In genomic region chr17:14048169-14048568, GRCh38 we compare ENCODE assay signal across 10 cellular contexts. TPM values are rescaled to one million over a fixed set of nuclear protein-coding genes. Genes with fewer than 3 reads are reported as not detected.
DNase-seq lines count a peak whose midpoint lies in the region; ATAC-seq, FAIRE-seq and TF ChIP-seq lines count a peak whose summit lies in the region.
"Had no signal": no experiment of that assay in that cellular context is flagged by ENCODE, and none has a peak within 500 bp of the region (broad histone marks: within the 10 kb centered on the region; RNA-seq: fewer than 3 reads in every experiment).

No MANE protein-coding gene starts in this region.

- no peak overlapping the region for H3K23ac ChIP-seq in mesenchymal stem cell (ENCODE audit: low read length in 2 of 2)

- TF ChIP-seq RAD21 in HCT116 (IDR thresholded peaks at IDR 0.05; ENCODE audit: low read depth): no peak
- no peak for TF ChIP-seq RAD21 in GM12878 (IDR thresholded peaks at IDR 0.05; ENCODE audit: insufficient read depth, low read depth, low read length)

- TF ChIP-seq POLR2A in HCT116 (IDR thresholded peaks at IDR 0.05; ENCODE audit: borderline replicate concordance, extremely low read depth, insufficient read depth, insufficient read length) (no peak), GM12878 (IDR thresholded peaks at IDR 0.05; ENCODE audit: low read depth, low read length) (no peak)

- DNase-seq in DMS 273 (lab: John Stamatoyannopoulos, UW; ENCODE audit: unreplicated experiment) (peak; percentile 27), DMS 273 treated with DMSO at 0.1 percent for 48 hours (lab: John Stamatoyannopoulos, UW) (no peak), HCT116 (ENCODE audit: low read depth, low spot score) (no peak), GM12878 (ENCODE audit: low read depth, low spot score) (no peak), mesenchymal stem cell (no peak), head of caudate nucleus (no peak), T-helper 9 cell (no peak)
- DNase-seq: activated CD4-positive, CD25-positive, alpha-beta regulatory T cell treated with anti-CD3 and anti-CD28 coated beads, Interleukin-2, amount 50 U/mL, for 72 hours; naive B cell had no signal

- no peak overlapping the region for H4K91ac ChIP-seq in mesenchymal stem cell (ENCODE audit: low read length)

- H3K9ac ChIP-seq in HCT116 (ENCODE audit: low read length): no peak overlapping the region
- no peak overlapping the region for H3K9ac ChIP-seq in GM12878 (ENCODE audit: control insufficient read depth, insufficient read depth, low read length)
- no peak overlapping the region for H3K9ac ChIP-seq in mesenchymal stem cell (ENCODE audit: low read length)

- no peaks in the 10 kb centered on the region for H3K9me2 ChIP-seq in HCT116 (ENCODE audit: insufficient read depth)

- no peak for FAIRE-seq in GM12878 (lab: Jason Lieb, UNC)

- H2BK12ac ChIP-seq in mesenchymal stem cell (ENCODE audit: low read length in 2 of 2): no peak overlapping the region

- H2AK5ac ChIP-seq in mesenchymal stem cell (ENCODE audit: low read length, severe bottlenecking): no peak overlapping the region

- in situ Hi-C loops in GM12878 (cut with MboI): no loop called here

- RAD21 ChIA-PET in HCT116 (lab: Charles Lee; ENCODE audit: low non-redundant PET in 1 of 2, low total read pairs in 2 of 2, uncharacterized antibody in 2 of 2, unreplicated experiment in 2 of 2): no interaction called here
- RAD21 ChIA-PET in GM12878 (lab: Charles Lee; ENCODE audit: unreplicated experiment): no interaction called here

- peaks cover 6% of the 10 kb centered on the region; the same call in 1 of the 2 replicates for H3K79me2 ChIP-seq in HCT116 (ENCODE audit: insufficient read depth, low read length)
- no peaks in the 10 kb centered on the region for H3K79me2 ChIP-seq in GM12878 (ENCODE audit: control insufficient read depth, insufficient read depth, low read length)

- H3K18ac ChIP-seq in mesenchymal stem cell (ENCODE audit: low read depth in 1 of 2, low read length in 2 of 2): no peak overlapping the region

- TF ChIP-seq EP300 in GM12878 (IDR thresholded peaks at IDR 0.05; ENCODE audit: borderline replicate concordance in 1 of 2, control insufficient read depth in 1 of 2, low read depth in 2 of 2, low read length in 2 of 2): no peak

- POLR2A ChIA-PET in HCT116 (lab: Charles Lee) (no interaction called here), GM12878 (lab: Charles Lee) (interaction anchor here (0.7 kb wide), 1 partner anchor 8 kb away, joined by 3 read pairs; no protein-coding TSS in a partner anchor)

- peak overlapping the region; percentile 14 for H4K8ac ChIP-seq in mesenchymal stem cell (ENCODE audit: low read length)

- H2BK120ac ChIP-seq in mesenchymal stem cell (ENCODE audit: low read depth, low read length): no peak overlapping the region

- H3K4me1 ChIP-seq in HCT116 (ENCODE audit: control insufficient read depth in 1 of 2, insufficient read depth in 2 of 2, low read length in 2 of 2) (no peaks in the 10 kb centered on the region), GM12878 (ENCODE audit: control insufficient read depth, insufficient read depth, low read length) (peaks cover 6% of the 10 kb centered on the region; the same call in 1 of the 2 replicates), mesenchymal stem cell (ENCODE audit: control insufficient read depth, insufficient read depth, low read depth, low read length) (no peaks in the 10 kb centered on the region)

- H3K4ac ChIP-seq in mesenchymal stem cell (ENCODE audit: low read depth in 1 of 2, low read length in 2 of 2): no peak overlapping the region

- SMC1A ChIA-PET in GM12878 (lab: Charles Lee; ENCODE audit: uncharacterized antibody, unreplicated experiment): no interaction called here

- H3K14ac ChIP-seq in mesenchymal stem cell (ENCODE audit: low read length in 2 of 2): no peak overlapping the region

- TF ChIP-seq CTCF in HCT116 (IDR thresholded peaks at IDR 0.05 in 2 of 3, conservative IDR thresholded peaks at IDR 0.05 in 1 of 3; ENCODE audit: borderline replicate concordance in 1 of 3, insufficient read depth in 1 of 3, low read depth in 2 of 3, low read length in 2 of 3): peak in 2 of 3 experiments; percentile 47 to 61; a peak in 4 of 6 replicates
- peak; percentile 22 to 52 (median 43); a peak in 5 of 6 replicates for TF ChIP-seq CTCF in GM12878 (IDR thresholded peaks at IDR 0.05 in 2 of 3, conservative IDR thresholded peaks at IDR 0.05 in 1 of 3; ENCODE audit: control insufficient read depth in 2 of 3, extremely low read depth in 1 of 3, insufficient read depth in 1 of 3, low read depth in 3 of 3, low read length in 3 of 3)

- no peaks in the 10 kb centered on the region; the same call in 1 of the 2 replicates for H4K20me1 ChIP-seq in HCT116 (ENCODE audit: insufficient read depth)
- H4K20me1 ChIP-seq in GM12878 (ENCODE audit: control insufficient read depth, insufficient read depth): no peaks in the 10 kb centered on the region

- ATAC-seq in HCT116 (peak; percentile 76), GM12878 (peak; percentile 60), GM18870 (IDR thresholded peaks at IDR 0.05; ENCODE audit: unreplicated experiment) (no peak)

- H3K79me1 ChIP-seq in mesenchymal stem cell (replicated peaks; ENCODE audit: low read length, poor library complexity, severe bottlenecking): peaks cover 13% of the 10 kb centered on the region

- BruUV-seq in HCT116 (replicated peaks; lab: Mats Ljungman, UMichigan): no TSS peak
- BruUV-seq in GM12878 (replicated peaks; lab: Mats Ljungman, UMichigan): no TSS peak

- H3K4me3 ChIP-seq in HCT116 (replicated peaks in 1 of 2; ENCODE audit: low read depth in 1 of 2, low read length in 2 of 2) (no peak overlapping the region), GM12878 (no peak overlapping the region), mesenchymal stem cell (ENCODE audit: insufficient read depth in 1 of 2, low read depth in 1 of 2, low read length in 2 of 2) (no peak overlapping the region)

- no peak overlapping the region for H3K4me2 ChIP-seq in HCT116 (ENCODE audit: low read length)
- H3K4me2 ChIP-seq in GM12878 (ENCODE audit: control insufficient read depth, insufficient read depth): no peak overlapping the region
- no peak overlapping the region for H3K4me2 ChIP-seq in mesenchymal stem cell (ENCODE audit: low read length, poor library complexity, severe bottlenecking)

- no peak overlapping the region for H3K27ac ChIP-seq in HCT116 (ENCODE audit: low read depth, low read length)
- no peak overlapping the region for H3K27ac ChIP-seq in GM12878 (ENCODE audit: control insufficient read depth, insufficient read depth)
- no peak overlapping the region for H3K27ac ChIP-seq in mesenchymal stem cell (ENCODE audit: low read length, poor library complexity, severe bottlenecking)

- H3K27me3 ChIP-seq in HCT116 (ENCODE audit: insufficient read depth, low read length) (no peaks in the 10 kb centered on the region), GM12878 (replicated peaks in 1 of 2; ENCODE audit: control insufficient read depth in 2 of 2, insufficient read depth in 2 of 2, low read length in 1 of 2) (no peaks in the 10 kb centered on the region), mesenchymal stem cell (ENCODE audit: control insufficient read depth in 1 of 2, insufficient read depth in 1 of 2, low read length in 2 of 2) (no peaks in the 10 kb centered on the region)

- no peak overlapping the region for H2BK5ac ChIP-seq in mesenchymal stem cell (ENCODE audit: low read depth, low read length, poor library complexity, severe bottlenecking)

- no peak overlapping the region for H2AFZ ChIP-seq in HCT116 (ENCODE audit: low read depth, low read length, poor library complexity, severe bottlenecking)
- H2AFZ ChIP-seq in GM12878 (ENCODE audit: control insufficient read depth, low read depth, low read length): no peak overlapping the region
- no peak overlapping the region for H2AFZ ChIP-seq in mesenchymal stem cell (ENCODE audit: low read depth, low read length)

- no peaks in the 10 kb centered on the region for H3K9me3 ChIP-seq in HCT116 (ENCODE audit: control insufficient read depth in 1 of 2, insufficient read depth in 1 of 2, low read depth in 1 of 2, low read length in 2 of 2)
- no peaks in the 10 kb centered on the region for H3K9me3 ChIP-seq in GM12878 (replicated peaks; ENCODE audit: control insufficient read depth, insufficient read depth, low read length)
- H3K9me3 ChIP-seq in mesenchymal stem cell (ENCODE audit: control insufficient read depth, low read length): no peaks in the 10 kb centered on the region

- intact Hi-C loops in HCT116 (cut with micrococcal nuclease) (loop anchor here (10.0 kb wide), 1 partner anchor 257 kb away; the partner anchor contains the start of gene HS3ST3B1), GM12878 (cut with micrococcal nuclease; ENCODE audit: unreplicated experiment) (no loop called here), head of caudate nucleus (cut with DNase I) (no loop called here)

- H2BK15ac ChIP-seq in mesenchymal stem cell (ENCODE audit: low read depth, poor library complexity, severe bottlenecking): no peak overlapping the region

- H3K36me3 ChIP-seq in HCT116 (ENCODE audit: control insufficient read depth in 1 of 2, insufficient read depth in 2 of 2, low read length in 2 of 2) (no peaks in the 10 kb centered on the region), GM12878 (ENCODE audit: control insufficient read depth in 2 of 2, insufficient read depth in 2 of 2, low read length in 1 of 2) (no peaks in the 10 kb centered on the region; a peak in 1 of 4 replicates), mesenchymal stem cell (ENCODE audit: control insufficient read depth in 1 of 2, insufficient read depth in 2 of 2, low read depth in 1 of 2, low read length in 2 of 2) (peaks cover 4 to 8% of the 10 kb centered on the region in 2 experiments)

- CTCF ChIA-PET in HCT116 (lab: Charles Lee): interaction anchor here (0.9 kb wide), 1 partner anchor 14 kb away, joined by 3 read pairs; no protein-coding TSS in a partner anchor
- CTCF ChIA-PET in GM12878 (lab: Yijun Ruan, JAX): interaction anchor here (0.6 kb wide), 2 partner anchors 89 to 144 kb away, joined by 3 to 4 read pairs; no protein-coding TSS in a partner anchor

RNA-seq across cellular contexts. Expression of gene COX10, which starts 21.1 kb away (rescaled TPM):
- total RNA-seq in HCT116 (2021; ENCODE audit: unreplicated experiment): 22.4 TPM
- 9.5 and 13.1 TPM in 2 replicates for polyA plus RNA-seq in HCT116 (2012)
- 88.4 and 89.0 TPM in 2 replicates for total RNA-seq in GM12878 (2013; cell fraction: nucleolus; rRNA removed)
- 25.0 and 26.0 TPM in 2 replicates for total RNA-seq in GM12878 (2014; rRNA removed)
- total RNA-seq in GM12878 (2014; rRNA removed; fragmentation: Illumina TruSeq; extraction: Trizol): 18.7 and 19.3 TPM in 2 replicates
- total RNA-seq in GM12878 (2021): 21.2 and 22.8 TPM in 2 replicates
- 8.4 TPM for polyA plus RNA-seq in GM12878 (2011; ENCODE audit: low read depth)
- 17.9 and 19.8 TPM in 2 replicates for polyA plus RNA-seq in GM12878 (2011; rRNA removed)
- polyA plus RNA-seq in GM12878 (2011; cell fraction: cytosol; rRNA removed): 23.2 and 29.7 TPM in 2 replicates
- 15.7 and 20.2 TPM in 2 replicates for polyA plus RNA-seq in GM12878 (2011; cell fraction: nucleus; rRNA removed)
- 11.6 TPM in 2 replicates for polyA plus RNA-seq in GM12878 (2012)
- 20.7 and 29.3 TPM in 2 replicates for polyA plus RNA-seq in GM12878 (2014; fragmentation: Illumina TruSeq; extraction: Trizol)
- 10 to 100 TPM in 1 of 2 experiments, 1 to 10 TPM in 1; 9.6 to 12.6 TPM for polyA plus RNA-seq in GM12878 (2014; fragmentation: Nextera tagmentation; extraction: Ambion mirVana)
- polyA plus RNA-seq in GM12878 (2014; rRNA removed): 16.2 and 16.9 TPM in 2 replicates
- polyA plus RNA-seq in GM12878 (2016; fragmentation: Nextera tagmentation; extraction: Ambion mirVana): 10 to 100 TPM; 28.7 to 29.4 TPM
- polyA minus RNA-seq in GM12878 (2011; rRNA and poly(A)+ RNA removed): 26.8 and 29.7 TPM in 2 replicates
- 12.2 and 14.3 TPM in 2 replicates for polyA minus RNA-seq in GM12878 (2011; cell fraction: cytosol; rRNA and poly(A)+ RNA removed)
- 33.0 and 47.1 TPM in 2 replicates for polyA minus RNA-seq in GM12878 (2011; cell fraction: nucleus; rRNA and poly(A)+ RNA removed)
- polyA plus RNA-seq in mesenchymal stem cell (2013, experiment 1 of 2): 8.5 TPM
- polyA plus RNA-seq in mesenchymal stem cell (2013, experiment 2 of 2): 8.5 TPM
